Comparison of ENCODE assay signal across 20 cellular contexts in the genomic region with DNA sequence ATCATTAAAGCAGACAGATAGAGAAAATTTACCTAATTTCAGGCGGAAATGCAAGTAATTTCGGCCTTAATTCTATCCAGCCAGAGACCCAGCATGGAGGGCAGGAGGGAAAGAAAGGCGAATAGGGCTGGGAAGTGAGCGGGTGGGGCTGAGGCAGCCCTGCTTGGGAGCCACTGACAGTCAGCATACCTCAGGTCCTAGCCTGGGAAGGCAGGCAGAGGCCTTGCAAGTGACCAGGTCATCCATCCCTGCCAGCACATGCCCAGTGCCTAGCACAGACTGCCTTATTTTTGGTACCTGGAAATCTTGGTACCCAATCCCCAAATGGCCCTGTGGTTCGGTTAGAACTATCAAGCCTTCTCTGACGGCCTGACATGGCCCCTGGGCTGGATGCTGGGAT. TPM values are rescaled to one million over a fixed set of nuclear protein-coding genes. Genes with fewer than 3 reads are reported as not detected.
DNase-seq lines count a peak whose midpoint lies in the region; ATAC-seq, FAIRE-seq and TF ChIP-seq lines count a peak whose summit lies in the region.
"Had no signal": no experiment of that assay in that cellular context is flagged by ENCODE, and none has a peak within 500 bp of the region (broad histone marks: within the 10 kb centered on the region; RNA-seq: fewer than 3 reads in every experiment).

No MANE protein-coding gene starts in this region.

- POLR2A ChIA-PET in GM10248 (lab: Yijun Ruan, JAX) (no interaction called here), T-cell (lab: Charles Lee) (no interaction called here)

- no peak for FAIRE-seq in H54 (lab: Jason Lieb, UNC)
- FAIRE-seq: GM19239, K562 had no signal

- peak overlapping the region in 2 of 3 donors; percentile 51 for H3K4me3 Mint-ChIP-seq in T-cell
- peak overlapping the region; percentile 49 for H3K4me3 Mint-ChIP-seq in glutamatergic neuron (ENCODE audit: unreplicated experiment)
- H3K4me3 Mint-ChIP-seq: dendritic cell treated with granulocyte-macrophage colony-stimulating factor and Interleukin-4, amounts not matched to agents 40 ng/mL and 50 ng/mL, for 4 days had no signal

- peaks cover 6 to 25% (median 18%) of the 10 kb centered on the region in 3 donors for H3K4me1 Mint-ChIP-seq in T-cell
- H3K4me1 Mint-ChIP-seq in glutamatergic neuron (ENCODE audit: low read depth, unreplicated experiment), result peaks cover 3% of the 10 kb centered on the region

- H3K9me3 Mint-ChIP-seq in T-cell, result no peaks in the 10 kb centered on the region
- H3K9me3 Mint-ChIP-seq in glutamatergic neuron (ENCODE audit: unreplicated experiment), result peaks cover 8% of the 10 kb centered on the region
- H3K9me3 Mint-ChIP-seq: dendritic cell treated with granulocyte-macrophage colony-stimulating factor and Interleukin-4, amounts not matched to agents 40 ng/mL and 50 ng/mL, for 4 days had no signal

- no peak for TF ChIP-seq POLR2A in H54 (IDR thresholded peaks at IDR 0.05; ENCODE audit: low read depth, low read length)

- no peak overlapping the region for H3K27ac Mint-ChIP-seq in T-cell
- H3K27ac Mint-ChIP-seq in glutamatergic neuron (ENCODE audit: unreplicated experiment), result no peak overlapping the region
- H3K27ac Mint-ChIP-seq: dendritic cell treated with granulocyte-macrophage colony-stimulating factor and Interleukin-4, amounts not matched to agents 40 ng/mL and 50 ng/mL, for 4 days had no signal

- TF ChIP-seq CTCF in GM10248 (IDR thresholded peaks at IDR 0.05; ENCODE audit: control extremely low read depth, extremely low read depth, low read depth, missing control alignments), result no peak
- no peak for TF ChIP-seq CTCF in glutamatergic neuron (IDR thresholded peaks at IDR 0.05; ENCODE audit: partially characterized antibody, unreplicated experiment)

- H3K27me3 Mint-ChIP-seq in T-cell, result peaks cover 37 to 76% of the 10 kb centered on the region in 2 donors
- H3K27me3 Mint-ChIP-seq in glutamatergic neuron (ENCODE audit: unreplicated experiment), result peaks cover 31% of the 10 kb centered on the region

- intact Hi-C loops in posterior vena cava (cut with DNase I), result loop anchor here (5.0 to 10.0 kb wide), 3 partner anchors 294 to 456 kb away; a partner anchor contains a TSS

- CTCF ChIA-PET in GM10248 (lab: Yijun Ruan, JAX), result interaction anchor here (0.9 to 10.0 kb wide), 2 partner anchors 7 to 649 kb away, joined by 3 to 135 read pairs; no protein-coding TSS in a partner anchor
- CTCF ChIA-PET in T-cell (lab: Charles Lee), result interaction anchor here in 1 of 2 donors (0.8 kb wide), 1 partner anchor 17 kb away, joined by 4 read pairs; a partner anchor contains a TSS

- ATAC-seq in T-cell (replicated peaks in 1 of 4), result no peak
- no peak for ATAC-seq in HG03139 (IDR thresholded peaks at IDR 0.05; ENCODE audit: unreplicated experiment)
- no peak for ATAC-seq in GM18861 (IDR thresholded peaks at IDR 0.05; ENCODE audit: unreplicated experiment)
- ATAC-seq: K562 had no signal

- no peaks in the 10 kb centered on the region for H3K36me3 Mint-ChIP-seq in T-cell
- H3K36me3 Mint-ChIP-seq in glutamatergic neuron (ENCODE audit: unreplicated experiment), result no peaks in the 10 kb centered on the region

- DNase-seq in GM10248 (ENCODE audit: extremely low spot score) (peak; percentile 18), T-cell (peak in 1 of 34 experiments; percentile 14), glutamatergic neuron (no peak), posterior vena cava (ENCODE audit: low spot score) (peak; percentile 69), H54 (ENCODE audit: insufficient read length, low spot score) (no peak)
- DNase-seq: activated CD4-positive, CD25-positive, alpha-beta regulatory T cell; activated naive CD4-positive, alpha-beta T cell; DMS79; mesendoderm; NCI-H1048; NCI-H2107; NCI-H774; stimulated activated CD4-positive, alpha-beta T cell treated with anti-CD3 and anti-CD28 coated beads, Interleukin-4, amount 100 ng/mL, for 24 hours; stimulated activated CD8-positive, alpha-beta memory T cell treated with anti-CD3 and anti-CD28 coated beads, Interleukin-4, amount 100 ng/mL, for 48 hours; T-helper 1 cell had no signal

RNA-seq across cellular contexts. Expression of a gene that starts 1.5 kb away (rescaled TPM):
- under 1 TPM; 0.10 to 0.51 (median 0.16) TPM for total RNA-seq in T-cell
- total RNA-seq in glutamatergic neuron (ENCODE audit: unreplicated experiment), result not detected
- 1 to 10 TPM; 3.6 to 3.8 TPM for total RNA-seq in posterior vena cava
- total RNA-seq: K562 had no signal

RNA-seq across cellular contexts. Expression of a gene that starts 17.6 kb away (rescaled TPM):
- total RNA-seq in T-cell (10 to 100 TPM; 11.1 to 20.7 (median 17.2) TPM), glutamatergic neuron (ENCODE audit: unreplicated experiment) (23.8 TPM), posterior vena cava (10 to 100 TPM; 37.1 to 41.8 TPM)

Comparison
In these comparisons a context has a peak if more than half of its experiments do, and no peak if none do; other contexts are left out.
1. DNase-seq: peak in GM10248 (single experiment) and posterior vena cava (single experiment); none in glutamatergic neuron (single experiment) and H54 (single experiment).